9 cellular contexts compared by ENCODE assay signal in genomic region chr14:77980475-77981321, GRCh38.
DNase-seq lines count a peak whose midpoint lies in the region; ATAC-seq and TF ChIP-seq lines count a peak whose summit lies in the region.
"Had no signal": no experiment of that assay in that cellular context is flagged by ENCODE, and none has a peak within 500 bp of the region (broad histone marks: within the 10 kb centered on the region; RNA-seq: fewer than 3 reads in every experiment).

No MANE protein-coding gene starts in this region.

- 0 out of 2 replicates have a peak, but pooled peaks cover 3% of the 10 kb centered on the region for H3F3A ChIP-seq in GM23338 (replicated peaks; ENCODE audit: low read depth)

- H3K9me3 Mint-ChIP-seq in GM23338 = no peaks in the 10 kb centered on the region
- H3K9me3 Mint-ChIP-seq in T-helper 2 cell treated with Interferon-gamma antibody and Interleukin-4, amounts not matched to agents 5 μg/mL and 100 μg/mL, for 36 hours = no peaks in the 10 kb centered on the region

- H3K4me1 ChIP-seq in GM23338 (ENCODE audit: insufficient read depth) = peaks cover 8% of the 10 kb centered on the region; the same call in 1 of the 2 replicates
- no peaks in the 10 kb centered on the region for H3K4me1 ChIP-seq in prostate gland (replicated peaks)

- H3K4me3 Mint-ChIP-seq in GM23338 = peak overlapping the region; percentile 84
- peak overlapping the region; percentile 2 for H3K4me3 Mint-ChIP-seq in T-helper 2 cell treated with Interferon-gamma antibody and Interleukin-4, amounts not matched to agents 5 μg/mL and 100 μg/mL, for 36 hours

- H3K79me2 ChIP-seq in GM23338 (replicated peaks; ENCODE audit: insufficient read depth) = no peaks in the 10 kb centered on the region

- no peaks in the 10 kb centered on the region for H3K36me3 Mint-ChIP-seq in GM23338 (ENCODE audit: low read depth)
- no peaks in the 10 kb centered on the region for H3K36me3 Mint-ChIP-seq in T-helper 2 cell treated with Interferon-gamma antibody and Interleukin-4, amounts not matched to agents 5 μg/mL and 100 μg/mL, for 36 hours (ENCODE audit: low read depth)

- peak overlapping the region; percentile 75 for H3K4me3 ChIP-seq in GM23338
- H3K4me3 ChIP-seq in prostate gland = peak overlapping the region; percentile 10 to 31

- H3K4me2 ChIP-seq in GM23338 = peak overlapping the region; percentile 87

- H3K4me1 Mint-ChIP-seq in GM23338 = peaks cover 20% of the 10 kb centered on the region
- H3K4me1 Mint-ChIP-seq in T-helper 2 cell treated with Interferon-gamma antibody and Interleukin-4, amounts not matched to agents 5 μg/mL and 100 μg/mL, for 36 hours (ENCODE audit: low read depth) = peaks cover 5% of the 10 kb centered on the region

- TF ChIP-seq CTCF in GM23338 (conservative IDR thresholded peaks at IDR 0.05; ENCODE audit: low read depth in 2 of 2) (no peak), prostate gland (IDR thresholded peaks at IDR 0.05) (no peak)

- ATAC-seq in GM23338 (peak; percentile 82), left cardiac atrium (peak; percentile 73 to 75)

- no peak overlapping the region for H3K27ac ChIP-seq in GM23338 (ENCODE audit: low read depth)
- no peak overlapping the region for H3K27ac ChIP-seq in prostate gland

- DNase-seq in GM23338 (ENCODE audit: low spot score) (peak; percentile 71), left cardiac atrium (peak; percentile 36), prostate gland (ENCODE audit: low spot score) (peak; percentile 10), AG08395 (ENCODE audit: low spot score) (no peak), putamen (ENCODE audit: low spot score) (no peak), SIG-M5 (lab: John Stamatoyannopoulos, UW) (no peak)
- no peak for DNase-seq in T-helper 2 cell treated with Interferon-gamma antibody and Interleukin-4, amounts not matched to agents 5 μg/mL and 100 μg/mL, for 36 hours (ENCODE audit: low spot score)
- no peak for DNase-seq in stimulated activated CD4-positive, alpha-beta T cell treated with anti-CD3 and anti-CD28 coated beads, Interleukin-1b, Interleukin-23, amount 100 ng/mL, for 48 hours
- DNase-seq: activated CD4-positive, CD25-positive, alpha-beta regulatory T cell had no signal

- no peaks in the 10 kb centered on the region for H3K9me2 ChIP-seq in GM23338 (ENCODE audit: insufficient read depth)

- H3K36me3 ChIP-seq in GM23338 (ENCODE audit: insufficient read depth) (no peaks in the 10 kb centered on the region), prostate gland (no peaks in the 10 kb centered on the region)

- peaks cover 6% of the 10 kb centered on the region for H3K27me3 Mint-ChIP-seq in GM23338 (ENCODE audit: insufficient read depth, low read depth, poor library complexity)
- peaks cover 54% of the 10 kb centered on the region for H3K27me3 Mint-ChIP-seq in T-helper 2 cell treated with Interferon-gamma antibody and Interleukin-4, amounts not matched to agents 5 μg/mL and 100 μg/mL, for 36 hours (ENCODE audit: low read depth)

- no peak for TF ChIP-seq POLR2A in prostate gland (IDR thresholded peaks at IDR 0.05)

- H4K20me1 ChIP-seq in GM23338 (replicated peaks; ENCODE audit: insufficient read depth) = no peaks in the 10 kb centered on the region

- no peak overlapping the region for H3K27ac Mint-ChIP-seq in GM23338
- H3K27ac Mint-ChIP-seq in T-helper 2 cell treated with Interferon-gamma antibody and Interleukin-4, amounts not matched to agents 5 μg/mL and 100 μg/mL, for 36 hours = no peak overlapping the region

- H3K27me3 ChIP-seq in GM23338 (ENCODE audit: insufficient read depth) = peaks cover 5% of the 10 kb centered on the region
- no peaks in the 10 kb centered on the region for H3K27me3 ChIP-seq in prostate gland (replicated peaks; ENCODE audit: insufficient read depth)

- peak overlapping the region; percentile 100 for H2AFZ ChIP-seq in GM23338

- intact Hi-C loops in left cardiac atrium (cut with DNase I) (no loop called here), prostate gland (cut with DNase I) (no loop called here)

- 7% methylated on average over 36 of the region's 45 CpGs for WGBS in prostate gland

- H3K9me3 ChIP-seq in prostate gland = no peaks in the 10 kb centered on the region

TF ChIP-seq in GM23338, 12 proteins besides CTCF, POLR2A, EP300 and RAD21:
- TF ChIP-seq EZH2 (IDR thresholded peaks at IDR 0.05; ENCODE audit: low read depth, unreplicated experiment) (no peak), POLR2AphosphoS5 (IDR thresholded peaks at IDR 0.05; ENCODE audit: low read depth) (no peak), NANOG (IDR thresholded peaks at IDR 0.05; ENCODE audit: borderline replicate concordance) (no peak), EZH2phosphoT487 (IDR thresholded peaks at IDR 0.05; ENCODE audit: unreplicated experiment) (no peak), CREB1 (CRISPR knock-in tag; IDR thresholded peaks at IDR 0.05; ENCODE audit: low read depth) (no peak), ZNF331 (CRISPR knock-in tag; IDR thresholded peaks at IDR 0.05; ENCODE audit: low read depth) (no peak), STAT1 (IDR thresholded peaks at IDR 0.05; ENCODE audit: unreplicated experiment) (no peak), ETS1 (IDR thresholded peaks at IDR 0.05) (no peak), JUNB (IDR thresholded peaks at IDR 0.05; ENCODE audit: unreplicated experiment) (no peak)
- TF ChIP-seq, protein P1, sequence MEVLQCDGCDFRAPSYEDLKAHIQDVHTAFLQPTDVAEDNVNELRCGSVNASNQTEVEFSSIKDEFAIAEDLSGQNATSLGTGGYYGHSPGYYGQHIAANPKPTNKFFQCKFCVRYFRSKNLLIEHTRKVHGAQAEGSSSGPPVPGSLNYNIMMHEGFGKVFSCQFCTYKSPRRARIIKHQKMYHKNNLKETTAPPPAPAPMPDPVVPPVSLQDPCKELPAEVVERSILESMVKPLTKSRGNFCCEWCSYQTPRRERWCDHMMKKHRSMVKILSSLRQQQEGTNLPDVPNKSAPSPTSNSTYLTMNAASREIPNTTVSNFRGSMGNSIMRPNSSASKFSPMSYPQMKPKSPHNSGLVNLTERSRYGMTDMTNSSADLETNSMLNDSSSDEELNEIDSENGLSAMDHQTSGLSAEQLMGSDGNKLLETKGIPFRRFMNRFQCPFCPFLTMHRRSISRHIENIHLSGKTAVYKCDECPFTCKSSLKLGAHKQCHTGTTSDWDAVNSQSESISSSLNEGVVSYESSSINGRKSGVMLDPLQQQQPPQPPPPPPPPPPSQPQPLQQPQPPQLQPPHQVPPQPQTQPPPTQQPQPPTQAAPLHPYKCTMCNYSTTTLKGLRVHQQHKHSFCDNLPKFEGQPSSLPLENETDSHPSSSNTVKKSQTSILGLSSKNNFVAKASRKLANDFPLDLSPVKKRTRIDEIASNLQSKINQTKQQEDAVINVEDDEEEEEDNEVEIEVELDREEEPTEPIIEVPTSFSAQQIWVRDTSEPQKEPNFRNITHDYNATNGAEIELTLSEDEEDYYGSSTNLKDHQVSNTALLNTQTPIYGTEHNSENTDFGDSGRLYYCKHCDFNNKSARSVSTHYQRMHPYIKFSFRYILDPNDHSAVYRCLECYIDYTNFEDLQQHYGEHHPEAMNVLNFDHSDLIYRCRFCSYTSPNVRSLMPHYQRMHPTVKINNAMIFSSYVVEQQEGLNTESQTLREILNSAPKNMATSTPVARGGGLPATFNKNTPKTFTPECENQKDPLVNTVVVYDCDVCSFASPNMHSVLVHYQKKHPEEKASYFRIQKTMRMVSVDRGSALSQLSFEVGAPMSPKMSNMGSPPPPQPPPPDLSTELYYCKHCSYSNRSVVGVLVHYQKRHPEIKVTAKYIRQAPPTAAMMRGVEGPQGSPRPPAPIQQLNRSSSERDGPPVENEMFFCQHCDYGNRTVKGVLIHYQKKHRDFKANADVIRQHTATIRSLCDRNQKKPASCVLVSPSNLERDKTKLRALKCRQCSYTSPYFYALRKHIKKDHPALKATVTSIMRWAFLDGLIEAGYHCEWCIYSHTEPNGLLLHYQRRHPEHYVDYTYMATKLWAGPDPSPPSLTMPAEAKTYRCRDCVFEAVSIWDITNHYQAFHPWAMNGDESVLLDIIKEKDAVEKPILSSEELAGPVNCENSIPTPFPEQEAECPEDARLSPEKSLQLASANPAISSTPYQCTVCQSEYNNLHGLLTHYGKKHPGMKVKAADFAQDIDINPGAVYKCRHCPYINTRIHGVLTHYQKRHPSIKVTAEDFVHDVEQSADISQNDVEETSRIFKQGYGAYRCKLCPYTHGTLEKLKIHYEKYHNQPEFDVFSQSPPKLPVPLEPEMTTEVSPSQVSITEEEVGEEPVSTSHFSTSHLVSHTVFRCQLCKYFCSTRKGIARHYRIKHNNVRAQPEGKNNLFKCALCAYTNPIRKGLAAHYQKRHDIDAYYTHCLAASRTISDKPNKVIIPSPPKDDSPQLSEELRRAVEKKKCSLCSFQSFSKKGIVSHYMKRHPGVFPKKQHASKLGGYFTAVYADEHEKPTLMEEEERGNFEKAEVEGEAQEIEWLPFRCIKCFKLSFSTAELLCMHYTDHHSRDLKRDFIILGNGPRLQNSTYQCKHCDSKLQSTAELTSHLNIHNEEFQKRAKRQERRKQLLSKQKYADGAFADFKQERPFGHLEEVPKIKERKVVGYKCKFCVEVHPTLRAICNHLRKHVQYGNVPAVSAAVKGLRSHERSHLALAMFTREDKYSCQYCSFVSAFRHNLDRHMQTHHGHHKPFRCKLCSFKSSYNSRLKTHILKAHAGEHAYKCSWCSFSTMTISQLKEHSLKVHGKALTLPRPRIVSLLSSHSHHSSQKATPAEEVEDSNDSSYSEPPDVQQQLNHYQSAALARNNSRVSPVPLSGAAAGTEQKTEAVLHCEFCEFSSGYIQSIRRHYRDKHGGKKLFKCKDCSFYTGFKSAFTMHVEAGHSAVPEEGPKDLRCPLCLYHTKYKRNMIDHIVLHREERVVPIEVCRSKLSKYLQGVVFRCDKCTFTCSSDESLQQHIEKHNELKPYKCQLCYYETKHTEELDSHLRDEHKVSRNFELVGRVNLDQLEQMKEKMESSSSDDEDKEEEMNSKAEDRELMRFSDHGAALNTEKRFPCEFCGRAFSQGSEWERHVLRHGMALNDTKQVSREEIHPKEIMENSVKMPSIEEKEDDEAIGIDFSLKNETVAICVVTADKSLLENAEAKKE (CRISPR knock-in tag; IDR thresholded peaks at IDR 0.05) = no peak
TF ChIP-seq in GM23338: peak in this region for 0.

Comparison
In these comparisons a context has a peak if more than half of its experiments do, and no peak if none do; other contexts are left out.
1. DNase-seq: peak in GM23338 (single experiment), left cardiac atrium (single experiment) and prostate gland (single experiment); none in T-helper 2 cell treated with Interferon-gamma antibody and Interleukin-4, amounts not matched to agents 5 μg/mL and 100 μg/mL, for 36 hours (single experiment), AG08395 (single experiment), stimulated activated CD4-positive, alpha-beta T cell treated with anti-CD3 and anti-CD28 coated beads, Interleukin-1b, Interleukin-23, amount 100 ng/mL, for 48 hours (single experiment), putamen (single experiment) and SIG-M5 (single experiment).